ENCODE assay signal across 20 cellular contexts in genomic region chr1:109726007-109726406, GRCh38. TPM values are rescaled to one million over a fixed set of nuclear protein-coding genes. Genes with fewer than 3 reads are reported as not detected.
DNase-seq lines count a peak whose midpoint lies in the region; ATAC-seq, FAIRE-seq and TF ChIP-seq lines count a peak whose summit lies in the region.
"Had no signal": no experiment of that assay in that cellular context is flagged by ENCODE, and none has a peak within 500 bp of the region (broad histone marks: within the 10 kb centered on the region; RNA-seq: fewer than 3 reads in every experiment).

No MANE protein-coding gene starts in this region.

- 83 to 87% methylated on average over 1 of the region's 1 CpG for WGBS in sigmoid colon, 2 donors
- 61 to 75% methylated on average over 1 of the region's 1 CpG for WGBS in pancreas, 2 donors

- peaks cover 10% of the 10 kb centered on the region; the same call in 1 of the 2 replicates for H3K9me3 ChIP-seq in PC-9 (ENCODE audit: insufficient read depth, low read depth)
- H3K9me3 ChIP-seq in neural progenitor cell (ENCODE audit: low read depth): no peaks in the 10 kb centered on the region
- no peaks in the 10 kb centered on the region for H3K9me3 ChIP-seq in sigmoid colon
- H3K9me3 ChIP-seq in vagina: no peaks in the 10 kb centered on the region
- H3K9me3 ChIP-seq in pancreas: no peaks in the 10 kb centered on the region
- H3K9me3 ChIP-seq: A549, BE2C had no signal

- BruUV-seq in PC-9 (replicated peaks; lab: Mats Ljungman, UMichigan): no TSS peak

- H2AFZ ChIP-seq in PC-9: no peak overlapping the region
- H2AFZ ChIP-seq in neural progenitor cell (replicated peaks): no peak overlapping the region

- no peak for FAIRE-seq in pancreas (lab: Jason Lieb, UNC)
- FAIRE-seq: A549, GM12892, H1, HTR-8/SVneo had no signal

- H3K4me3 Mint-ChIP-seq in endothelial cell (ENCODE audit: unreplicated experiment) (peak overlapping the region; percentile 27), neural progenitor cell (no peak overlapping the region)
- H3K4me3 Mint-ChIP-seq: CD4-positive, alpha-beta memory T cell had no signal

- peaks cover 12% of the 10 kb centered on the region for H3K36me3 Mint-ChIP-seq in endothelial cell (ENCODE audit: low read depth, unreplicated experiment)
- H3K36me3 Mint-ChIP-seq in neural progenitor cell: no peaks in the 10 kb centered on the region
- H3K36me3 Mint-ChIP-seq: CD4-positive, alpha-beta memory T cell had no signal

- no peak overlapping the region for H3K27ac ChIP-seq in PC-9
- no peak overlapping the region for H3K27ac ChIP-seq in neural progenitor cell
- H3K27ac ChIP-seq in sigmoid colon: peak overlapping the region in 3 of 4 donors; percentile 45 to 53 (median 51)
- no peak overlapping the region for H3K27ac ChIP-seq in vagina
- H3K27ac ChIP-seq in pancreas: no peak overlapping the region
- H3K27ac ChIP-seq: A549, C4-2B had no signal

- no peaks in the 10 kb centered on the region for H3K36me3 ChIP-seq in PC-9 (ENCODE audit: low read depth)
- no peaks in the 10 kb centered on the region for H3K36me3 ChIP-seq in neural progenitor cell
- H3K36me3 ChIP-seq in sigmoid colon: no peaks in the 10 kb centered on the region
- H3K36me3 ChIP-seq in vagina: no peaks in the 10 kb centered on the region
- no peaks in the 10 kb centered on the region for H3K36me3 ChIP-seq in pancreas
- H3K36me3 ChIP-seq: BE2C, HAP-1 had no signal

- CTCF ChIA-PET in PC-9 (lab: Charles Lee): no interaction called here

- H3K9me3 Mint-ChIP-seq in endothelial cell (ENCODE audit: unreplicated experiment) (peaks cover 5% of the 10 kb centered on the region), neural progenitor cell (no peaks in the 10 kb centered on the region)
- H3K9me3 Mint-ChIP-seq: CD4-positive, alpha-beta memory T cell had no signal

- ATAC-seq in pancreas (no peak), HG02885 (IDR thresholded peaks at IDR 0.05; ENCODE audit: poor library complexity, unreplicated experiment) (no peak)
- ATAC-seq: A549 had no signal

- POLR2A ChIA-PET in PC-9 (lab: Charles Lee; ENCODE audit: unreplicated experiment): no interaction called here

- no peak overlapping the region for H3K27ac Mint-ChIP-seq in endothelial cell (ENCODE audit: unreplicated experiment)
- peak overlapping the region; percentile 34 for H3K27ac Mint-ChIP-seq in neural progenitor cell
- H3K27ac Mint-ChIP-seq: CD4-positive, alpha-beta memory T cell had no signal

- peaks cover 6% of the 10 kb centered on the region for H3K4me1 Mint-ChIP-seq in endothelial cell (ENCODE audit: unreplicated experiment)
- H3K4me1 Mint-ChIP-seq in neural progenitor cell: peaks cover 33% of the 10 kb centered on the region
- H3K4me1 Mint-ChIP-seq: CD4-positive, alpha-beta memory T cell had no signal

- no peak for TF ChIP-seq EP300 in sigmoid colon (IDR thresholded peaks at IDR 0.05)

- H3K4me1 ChIP-seq in PC-9 (replicated peaks; ENCODE audit: insufficient read depth) (peaks cover 7% of the 10 kb centered on the region), neural progenitor cell (no peaks in the 10 kb centered on the region), sigmoid colon (peaks cover 0 to 15% (median 11%) of the 10 kb centered on the region in 4 donors), vagina (no peaks in the 10 kb centered on the region), pancreas (peaks cover under 1 to 18% (median 7%) of the 10 kb centered on the region in 3 donors)
- H3K4me1 ChIP-seq: A549, BE2C had no signal

- intact Hi-C loops in PC-9 (cut with micrococcal nuclease; ENCODE audit: unreplicated experiment): no loop called here
- intact Hi-C loops in sigmoid colon (cut with DNase I): loop anchor here (5.0 kb wide), 1 partner anchor 59 kb away; the partner anchor contains the start of gene GSTM2
- intact Hi-C loops in vagina (cut with DNase I): no loop called here
- intact Hi-C loops in pancreas (cut with DNase I): no loop called here

- H3K27me3 Mint-ChIP-seq in endothelial cell (ENCODE audit: unreplicated experiment): peaks cover 3% of the 10 kb centered on the region
- peaks cover 10% of the 10 kb centered on the region for H3K27me3 Mint-ChIP-seq in neural progenitor cell (ENCODE audit: insufficient read depth, low read depth)

- H3K79me2 ChIP-seq in PC-9 (ENCODE audit: low read depth) (no peaks in the 10 kb centered on the region), neural progenitor cell (ENCODE audit: low read depth) (no peaks in the 10 kb centered on the region)

- no peak for TF ChIP-seq POLR2A in sigmoid colon (IDR thresholded peaks at IDR 0.05)
- TF ChIP-seq POLR2A in vagina (IDR thresholded peaks at IDR 0.05): no peak

- H3K27me3 ChIP-seq in PC-9 (ENCODE audit: insufficient read depth, low read depth): no peaks in the 10 kb centered on the region
- H3K27me3 ChIP-seq in neural progenitor cell: no peaks in the 10 kb centered on the region
- H3K27me3 ChIP-seq in sigmoid colon: no peaks in the 10 kb centered on the region
- H3K27me3 ChIP-seq in vagina: no peaks in the 10 kb centered on the region
- no peaks in the 10 kb centered on the region for H3K27me3 ChIP-seq in pancreas
- H3K27me3 ChIP-seq: BE2C had no signal

- H3F3A ChIP-seq in PC-9 (ENCODE audit: insufficient read depth, low read depth) (peaks cover 3% of the 10 kb centered on the region; the same call in 1 of the 2 replicates), neural progenitor cell (ENCODE audit: low read depth) (no peaks in the 10 kb centered on the region)

- no peak for DNase-seq in PC-9
- DNase-seq in endothelial cell (ENCODE audit: low spot score): no peak
- no peak for DNase-seq in neural progenitor cell (ENCODE audit: low spot score)
- no peak for DNase-seq in sigmoid colon
- no peak for DNase-seq in vagina (ENCODE audit: extremely low spot score in 2 of 2)
- no peak for DNase-seq in stimulated activated CD4-positive, alpha-beta T cell treated with anti-CD3 and anti-CD28 coated beads, Interleukin-1b, Interleukin-23, amount 100 ng/mL, for 48 hours
- DNase-seq in pancreas: no peak
- DNase-seq: BE2C; CD4-positive, alpha-beta memory T cell; COR-L47; DND-41; GDM1 had no signal

- H3K4me3 ChIP-seq in PC-9 (no peak overlapping the region), neural progenitor cell (no peak overlapping the region), sigmoid colon (no peak overlapping the region), vagina (no peak overlapping the region), pancreas (no peak overlapping the region)
- H3K4me3 ChIP-seq: A549, HAP-1 had no signal

- no peak overlapping the region for H3K9ac ChIP-seq in neural progenitor cell

- no peaks in the 10 kb centered on the region for H3K9me2 ChIP-seq in PC-9 (ENCODE audit: insufficient read depth)

- H4K20me1 ChIP-seq in PC-9 (ENCODE audit: insufficient read depth): no peaks in the 10 kb centered on the region
- no peaks in the 10 kb centered on the region for H4K20me1 ChIP-seq in neural progenitor cell (ENCODE audit: low read depth)

- H3K4me2 ChIP-seq in PC-9 (0 out of 2 replicates have a peak overlapping the region, but pooled peaks have one; percentile 0), neural progenitor cell (no peak overlapping the region)
- H3K4me2 ChIP-seq: A549 had no signal

- TF ChIP-seq CTCF in PC-9 (conservative IDR thresholded peaks at IDR 0.05): no peak
- TF ChIP-seq CTCF in endothelial cell (IDR thresholded peaks at IDR 0.05; ENCODE audit: unreplicated experiment): no peak
- TF ChIP-seq CTCF in neural progenitor cell (IDR thresholded peaks at IDR 0.05): no peak
- TF ChIP-seq CTCF in sigmoid colon (IDR thresholded peaks at IDR 0.05): no peak
- TF ChIP-seq CTCF in vagina (IDR thresholded peaks at IDR 0.05): no peak
- no peak for TF ChIP-seq CTCF in pancreas (IDR thresholded peaks at IDR 0.05)

RNA-seq across cellular contexts. Expression of gene GSTM5, which starts 14.0 kb away (rescaled TPM):
- total RNA-seq in PC-9 (2021): not detected in 2 replicates
- total RNA-seq in endothelial cell (ENCODE audit: unreplicated experiment): 27.9 TPM
- 0.62 TPM in 1 of 2 replicates, not detected in the other for total RNA-seq in neural progenitor cell (ENCODE audit: low replicate concordance)
- 1 to 10 TPM; 2.7 to 8.0 (median 3.5) TPM for total RNA-seq in sigmoid colon
- polyA plus RNA-seq in sigmoid colon: 10 to 100 TPM in 1 of 3 donors, 1 to 10 TPM in 2; 2.5 to 11.4 (median 2.7) TPM
- 21.1 TPM for total RNA-seq in vagina
- 1 to 10 TPM in 3 of 6 donors, under 1 TPM in 3; 0.42 to 4.5 (median 1.1) TPM for total RNA-seq in pancreas
- polyA plus RNA-seq in pancreas: 1 to 10 TPM; 3.0 to 3.8 TPM
- total RNA-seq: CD4-positive, alpha-beta memory T cell had no signal
- polyA plus RNA-seq: A549; CD4-positive, alpha-beta memory T cell had no signal

RNA-seq across cellular contexts. Expression of gene GSTM3, which starts 14.8 kb away (rescaled TPM):
- 101 and 110 TPM in 2 replicates for total RNA-seq in PC-9 (2021)
- 6.9 TPM for total RNA-seq in endothelial cell (ENCODE audit: unreplicated experiment)
- 6.4 and 12.9 TPM in 2 replicates for total RNA-seq in neural progenitor cell (ENCODE audit: low replicate concordance)
- 100 to 1,000 TPM in 3 of 4 donors, 10 to 100 TPM in 1; 61.1 to 143 (median 122) TPM for total RNA-seq in sigmoid colon
- polyA plus RNA-seq in sigmoid colon: 10 to 100 TPM; 21.6 to 64.3 (median 40.2) TPM
- 199 TPM for total RNA-seq in vagina
- 10 to 100 TPM; 13.9 to 29.0 (median 19.1) TPM for total RNA-seq in pancreas
- polyA plus RNA-seq in pancreas: 10 to 100 TPM; 37.2 to 58.1 TPM

RNA-seq across cellular contexts. Expression of gene EPS8L3, which starts 37.7 kb away (rescaled TPM):
- total RNA-seq in PC-9 (2021): 0.68 and 1.2 TPM in 2 replicates
- not detected for total RNA-seq in endothelial cell (ENCODE audit: unreplicated experiment)
- not detected in 2 replicates for total RNA-seq in neural progenitor cell (ENCODE audit: low replicate concordance)
- 1 to 10 TPM in 2 of 4 donors, not detected in 2; 1.1 to 1.4 TPM for total RNA-seq in sigmoid colon
- 100 to 1,000 TPM in 1 of 3 donors, 10 to 100 TPM in 2; 81.7 to 212 (median 84.4) TPM for polyA plus RNA-seq in sigmoid colon
- total RNA-seq in vagina: not detected
- 1 to 10 TPM in 5 of 6 donors, under 1 TPM in 1; 0.39 to 3.2 (median 1.4) TPM for total RNA-seq in pancreas
- polyA plus RNA-seq in pancreas: 1 to 10 TPM in 1 of 2 donors, under 1 TPM in 1; 0.46 to 4.3 TPM
- total RNA-seq: CD4-positive, alpha-beta memory T cell; H1 had no signal
- polyA plus RNA-seq: AG04450; CD4-positive, alpha-beta memory T cell; H1 had no signal

RNA-seq across cellular contexts. Expression of gene GSTM1, which starts 38.4 kb away (rescaled TPM):
- not detected in 2 replicates for total RNA-seq in PC-9 (2021)
- not detected for total RNA-seq in endothelial cell (ENCODE audit: unreplicated experiment)
- total RNA-seq in neural progenitor cell (ENCODE audit: low replicate concordance): 13.8 and 20.8 TPM in 2 replicates
- 10 to 100 TPM in 1 of 4 donors, not detected in 3; 12.7 TPM for total RNA-seq in sigmoid colon
- 10 to 100 TPM in 2 of 3 donors, under 1 TPM in 1; 0.39 to 27.6 (median 21.3) TPM for polyA plus RNA-seq in sigmoid colon
- 156 TPM for total RNA-seq in vagina
- 10 to 100 TPM in 3 of 6 donors, not detected in 3; 23.3 to 32.1 (median 26.9) TPM for total RNA-seq in pancreas
- polyA plus RNA-seq in pancreas: 10 to 100 TPM; 21.7 to 41.8 TPM
- total RNA-seq: CD4-positive, alpha-beta memory T cell had no signal
- polyA plus RNA-seq: A549 had no signal

RNA-seq across cellular contexts. Expression of gene GSTM2, which starts 58.1 kb away (rescaled TPM):
- total RNA-seq in PC-9 (2021) (9.3 and 10.2 TPM in 2 replicates), endothelial cell (ENCODE audit: unreplicated experiment) (20.4 TPM), neural progenitor cell (ENCODE audit: low replicate concordance) (15.6 and 24.2 TPM in 2 replicates), sigmoid colon (100 to 1,000 TPM in 1 of 4 donors, 10 to 100 TPM in 3; 42.5 to 139 (median 60.5) TPM), vagina (130 TPM), pancreas (10 to 100 TPM; 10.4 to 47.5 (median 27.6) TPM)
- polyA plus RNA-seq in sigmoid colon (10 to 100 TPM in 2 of 3 donors, 1 to 10 TPM in 1; 4.9 to 22.3 (median 12.6) TPM), pancreas (100 to 1,000 TPM; 139 to 193 TPM)

Comparison
In these comparisons a context has a peak if more than half of its experiments do, and no peak if none do; other contexts are left out.
1. H3K27ac ChIP-seq: peak in sigmoid colon (3 of 4); none in PC-9 (single experiment), neural progenitor cell (single experiment), vagina (single experiment) and pancreas (0 of 4).